Comparison of ENCODE assay signal across 8 cellular contexts in the genomic region with DNA sequence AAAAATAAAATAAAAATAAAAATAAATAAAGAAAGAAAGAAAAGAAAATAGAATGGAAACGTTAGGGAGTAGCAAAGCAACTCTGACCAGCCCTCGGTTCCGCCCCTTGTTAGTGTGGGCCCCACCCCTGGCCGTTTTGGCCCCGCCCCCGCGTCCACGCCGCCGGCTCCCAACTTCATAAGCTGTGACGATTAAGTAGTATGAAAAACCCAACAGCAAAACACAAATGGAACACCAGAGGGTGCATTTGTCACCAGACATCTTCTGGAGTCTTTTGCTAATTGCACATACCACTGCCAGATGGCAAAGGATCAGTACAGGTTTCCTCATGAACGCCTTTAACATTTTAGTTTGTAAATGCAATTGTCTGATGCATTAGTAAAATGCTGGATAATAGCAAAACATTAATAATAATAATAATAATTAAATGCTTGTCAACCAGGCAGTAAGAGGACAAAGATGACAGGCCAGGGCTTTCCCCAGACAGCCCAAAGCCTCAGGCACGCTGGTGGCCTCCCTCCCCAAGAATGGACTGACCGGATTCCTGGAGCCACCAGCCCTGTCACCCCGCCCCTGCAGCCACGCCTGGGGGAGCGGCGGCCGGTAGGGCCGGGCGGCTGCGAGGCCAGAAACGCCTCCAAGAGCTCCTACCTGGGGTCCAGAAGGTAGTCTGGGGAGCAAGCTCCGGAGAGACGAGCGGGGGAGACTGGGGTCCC. TPM values are rescaled to one million over a fixed set of nuclear protein-coding genes. Genes with fewer than 3 reads are reported as not detected.
DNase-seq lines count a peak whose midpoint lies in the region; ATAC-seq lines count a peak whose summit lies in the region.

No MANE protein-coding gene starts in this region.

- peaks cover 11% of the 10 kb centered on the region for H3K4me1 Mint-ChIP-seq in activated CD8-positive, alpha-beta memory T cell treated with anti-CD3 and anti-CD28 coated beads, Interleukin-2, amount 10 ng/mL, durations not matched to agents 7 days and 5 days

- CTCF ChIA-PET in activated CD8-positive, alpha-beta memory T cell treated with anti-CD3 and anti-CD28 coated beads, Interleukin-2, amount 10 ng/mL, durations not matched to agents 7 days and 5 days (lab: Charles Lee) = interaction anchor here (0.9 to 3.2 kb wide), 7 partner anchors 11 to 358 kb away, joined by 3 to 14 read pairs (median 4); no protein-coding TSS in a partner anchor

- peak; percentile 59 for ATAC-seq in HG03521 (IDR thresholded peaks at IDR 0.05; ENCODE audit: unreplicated experiment)
- ATAC-seq in activated CD8-positive, alpha-beta memory T cell treated with anti-CD3 and anti-CD28 coated beads, Interleukin-2, amount 10 ng/mL, durations not matched to agents 7 days and 5 days = peak; percentile 89

- H3K27ac Mint-ChIP-seq in activated CD8-positive, alpha-beta memory T cell treated with anti-CD3 and anti-CD28 coated beads, Interleukin-2, amount 10 ng/mL, durations not matched to agents 7 days and 5 days = no peak overlapping the region

- no peaks in the 10 kb centered on the region for H3K9me3 Mint-ChIP-seq in activated CD8-positive, alpha-beta memory T cell treated with anti-CD3 and anti-CD28 coated beads, Interleukin-2, amount 10 ng/mL, durations not matched to agents 7 days and 5 days (ENCODE audit: low read depth)

- H3K27me3 Mint-ChIP-seq in activated CD8-positive, alpha-beta memory T cell treated with anti-CD3 and anti-CD28 coated beads, Interleukin-2, amount 10 ng/mL, durations not matched to agents 7 days and 5 days = peaks cover 7% of the 10 kb centered on the region

- H3K4me3 Mint-ChIP-seq in activated CD8-positive, alpha-beta memory T cell treated with anti-CD3 and anti-CD28 coated beads, Interleukin-2, amount 10 ng/mL, durations not matched to agents 7 days and 5 days = no peak overlapping the region

- no peaks in the 10 kb centered on the region for H3K36me3 Mint-ChIP-seq in activated CD8-positive, alpha-beta memory T cell treated with anti-CD3 and anti-CD28 coated beads, Interleukin-2, amount 10 ng/mL, durations not matched to agents 7 days and 5 days

- DNase-seq in ELF-1 (ENCODE audit: low read depth, low spot score) (peak; percentile 86), NOMO-1 (lab: John Stamatoyannopoulos, UW; ENCODE audit: unreplicated experiment in 2 of 2) (peak; percentile 56 to 76), epidermal melanocyte (ENCODE audit: insufficient read length, low spot score) (peak; percentile 75), mucosa of gallbladder (ENCODE audit: low spot score) (peak; percentile 90), NCI-H2029 (lab: John Stamatoyannopoulos, UW) (no peak)
- DNase-seq in activated CD8-positive, alpha-beta memory T cell treated with anti-CD3 and anti-CD28 coated beads, Interleukin-2, amount 10 ng/mL, durations not matched to agents 7 days and 5 days = peak; percentile 81
- DNase-seq in stimulated activated CD8-positive, alpha-beta memory T cell treated with anti-CD3 and anti-CD28 coated beads, Interleukin-4, amount 100 ng/mL, for 48 hours = peak; percentile 84

RNA-seq across cellular contexts. Expression of a gene that starts 23.6 kb away (rescaled TPM):
- 100 to 1,000 TPM; 543 to 668 TPM for total RNA-seq in activated CD8-positive, alpha-beta memory T cell treated with anti-CD3 and anti-CD28 coated beads, Interleukin-2, amount 10 ng/mL, durations not matched to agents 7 days and 5 days
- 818 TPM for total RNA-seq in mucosa of gallbladder
